In the genomic region with DNA sequence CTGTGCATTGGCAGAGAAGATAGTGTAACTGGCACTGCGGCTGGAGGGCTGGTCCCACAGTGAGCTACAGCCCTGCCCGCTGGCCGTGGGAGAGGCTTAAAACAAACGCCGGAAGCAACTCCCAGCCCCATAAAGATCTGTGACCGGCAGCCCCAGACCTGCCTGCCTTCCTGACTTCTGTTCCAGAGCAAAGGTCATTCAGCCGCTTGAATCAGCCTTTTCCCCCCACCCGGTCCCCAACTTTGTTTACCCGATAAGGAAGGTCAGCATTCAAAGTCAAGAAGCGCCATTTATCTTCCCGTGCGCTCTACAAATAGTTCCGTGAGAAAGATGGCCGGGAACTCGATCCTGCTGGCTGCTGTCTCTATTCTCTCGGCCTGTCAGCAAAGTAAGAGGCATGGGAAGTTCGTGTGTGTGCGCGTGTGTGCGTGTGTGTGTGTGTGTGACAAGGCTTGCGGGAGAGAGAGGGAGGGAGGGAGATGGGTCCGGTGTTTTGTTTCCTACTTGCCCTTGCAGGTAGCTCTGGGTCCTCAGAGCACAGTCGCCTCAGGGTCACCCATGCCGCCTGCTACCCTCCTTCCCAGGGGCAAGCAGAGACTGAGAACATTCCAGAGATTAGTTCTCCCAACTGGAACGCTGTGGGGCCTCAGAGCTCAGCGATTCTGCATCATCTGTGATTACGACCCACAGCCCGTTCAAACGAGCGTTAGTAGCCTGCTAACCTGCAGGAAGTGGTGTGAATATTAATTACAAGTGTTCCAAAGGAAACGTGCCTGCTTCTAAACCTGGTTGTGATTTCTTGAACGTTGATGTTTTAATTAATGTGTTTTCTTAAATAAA, we compare ENCODE assay signal across 1 cellular context.
A peak's percentile ranks its signal among the peaks of the same experiment; 100 is the strongest.
TF ChIP-seq lines count a peak whose summit lies in the region.

A gene (plus strand): TSS at position 130 of the 840 bp plus-strand sequence. CDS start 201 bp downstream, at position 331.

TF ChIP-seq in K562, 482 proteins besides CTCF, POLR2A, EP300 and RAD21 (continued from another document and continues in another):
- TF ChIP-seq, protein P1, sequence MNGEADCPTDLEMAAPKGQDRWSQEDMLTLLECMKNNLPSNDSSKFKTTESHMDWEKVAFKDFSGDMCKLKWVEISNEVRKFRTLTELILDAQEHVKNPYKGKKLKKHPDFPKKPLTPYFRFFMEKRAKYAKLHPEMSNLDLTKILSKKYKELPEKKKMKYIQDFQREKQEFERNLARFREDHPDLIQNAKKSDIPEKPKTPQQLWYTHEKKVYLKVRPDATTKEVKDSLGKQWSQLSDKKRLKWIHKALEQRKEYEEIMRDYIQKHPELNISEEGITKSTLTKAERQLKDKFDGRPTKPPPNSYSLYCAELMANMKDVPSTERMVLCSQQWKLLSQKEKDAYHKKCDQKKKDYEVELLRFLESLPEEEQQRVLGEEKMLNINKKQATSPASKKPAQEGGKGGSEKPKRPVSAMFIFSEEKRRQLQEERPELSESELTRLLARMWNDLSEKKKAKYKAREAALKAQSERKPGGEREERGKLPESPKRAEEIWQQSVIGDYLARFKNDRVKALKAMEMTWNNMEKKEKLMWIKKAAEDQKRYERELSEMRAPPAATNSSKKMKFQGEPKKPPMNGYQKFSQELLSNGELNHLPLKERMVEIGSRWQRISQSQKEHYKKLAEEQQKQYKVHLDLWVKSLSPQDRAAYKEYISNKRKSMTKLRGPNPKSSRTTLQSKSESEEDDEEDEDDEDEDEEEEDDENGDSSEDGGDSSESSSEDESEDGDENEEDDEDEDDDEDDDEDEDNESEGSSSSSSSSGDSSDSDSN (IDR thresholded peaks at IDR 0.05; ENCODE audit: borderline replicate concordance in 1 of 2, low read depth in 2 of 2, low read length in 2 of 2): peak in 1 of 2 experiments; percentile 79; a peak in 2 of 4 replicates
- TF ChIP-seq ARID2 (IDR thresholded peaks at IDR 0.05) (no peak), NFATC3 (IDR thresholded peaks at IDR 0.05) (no peak), PURB (CRISPR knock-in tag; IDR thresholded peaks at IDR 0.05; ENCODE audit: low read depth) (no peak), ZNF239 (CRISPR knock-in tag; IDR thresholded peaks at IDR 0.05) (no peak), CREM (IDR thresholded peaks at IDR 0.05; ENCODE audit: low read depth) (peak; percentile 42; the same call in 1 of the 2 replicates), GTF2E2 (tag; IDR thresholded peaks at IDR 0.05) (peak; percentile 55; the same call in 1 of the 2 replicates), CBFA2T2 (conservative IDR thresholded peaks at IDR 0.05) (peak; percentile 47; the same call in 1 of the 2 replicates), HLTF (IDR thresholded peaks at IDR 0.05) (0 out of 2 replicates have a peak, but pooled peaks have one; percentile 60), NELFE (IDR thresholded peaks at IDR 0.05; ENCODE audit: insufficient read depth, insufficient read length) (no peak), BRCA1 (IDR thresholded peaks at IDR 0.05) (no peak), BRCA1 (CRISPR knock-in tag; IDR thresholded peaks at IDR 0.05) (no peak), TBP (optimal IDR thresholded peaks at IDR 0.05; ENCODE audit: low read depth, low read length) (peak; percentile 71), MTA3 (IDR thresholded peaks at IDR 0.05; ENCODE audit: borderline replicate concordance) (0 out of 2 replicates have a peak, but pooled peaks have one; percentile 50), PHB (CRISPR knock-in tag; IDR thresholded peaks at IDR 0.05) (no peak), U2AF2 (optimal IDR thresholded peaks at IDR 0.05; ENCODE audit: low read depth, low read length) (no peak), STAT5B (CRISPR knock-in tag; IDR thresholded peaks at IDR 0.05) (no peak), ZBTB1 (CRISPR knock-in tag; IDR thresholded peaks at IDR 0.05; ENCODE audit: borderline replicate concordance, low read depth) (no peak), ARNT (IDR thresholded peaks at IDR 0.05) (peak; percentile 51 to 73; a peak in 2 of 4 replicates), HNRNPH1 (optimal IDR thresholded peaks at IDR 0.05; ENCODE audit: low read depth, low read length) (no peak), ETV1 (tag; conservative IDR thresholded peaks at IDR 0.05; ENCODE audit: low read depth) (peak; percentile 89), MEIS2 (IDR thresholded peaks at IDR 0.05; ENCODE audit: partially characterized antibody) (peak; percentile 80), RFX7 (CRISPR knock-in tag; IDR thresholded peaks at IDR 0.05) (no peak), PML (IDR thresholded peaks at IDR 0.05; ENCODE audit: low read length) (peak; percentile 15; the same call in 1 of the 2 replicates), MYNN (IDR thresholded peaks at IDR 0.05) (0 out of 2 replicates have a peak, but pooled peaks have one; percentile 66), MYNN (CRISPR knock-in tag; IDR thresholded peaks at IDR 0.05) (no peak), CXXC5 (CRISPR knock-in tag; IDR thresholded peaks at IDR 0.05) (peak; percentile 54), ZNF174 (CRISPR knock-in tag; IDR thresholded peaks at IDR 0.05) (no peak), KDM1A (IDR thresholded peaks at IDR 0.05) (peak; percentile 43 to 45; a peak in 2 of 4 replicates), NCOA6 (IDR thresholded peaks at IDR 0.05) (no peak), MAZ (CRISPR knock-in tag; conservative IDR thresholded peaks at IDR 0.05 in 1 of 2, IDR thresholded peaks at IDR 0.05 in 1 of 2) (0 out of 4 replicates have a peak, but pooled peaks of 1 of the 2 experiments have one; percentile 45), KLF6 (CRISPR knock-in tag; IDR thresholded peaks at IDR 0.05; ENCODE audit: borderline replicate concordance) (no peak), POU5F1 (IDR thresholded peaks at IDR 0.05; ENCODE audit: borderline replicate concordance, low read depth, low read length, partially characterized antibody) (no peak), KAT7 (CRISPR knock-in tag; IDR thresholded peaks at IDR 0.05; ENCODE audit: borderline replicate concordance) (no peak), ZBTB8A (IDR thresholded peaks at IDR 0.05; ENCODE audit: partially characterized antibody) (no peak), ZNF140 (CRISPR knock-in tag; IDR thresholded peaks at IDR 0.05) (no peak), IRF2 (CRISPR knock-in tag; IDR thresholded peaks at IDR 0.05) (no peak), CBX2 (IDR thresholded peaks at IDR 0.05; ENCODE audit: insufficient read depth, low read length, poor library complexity, severe bottlenecking) (no peak), RBM34 (IDR thresholded peaks at IDR 0.05; ENCODE audit: borderline replicate concordance, insufficient read depth, low read length) (no peak), NCOA2 (IDR thresholded peaks at IDR 0.05; ENCODE audit: partially characterized antibody in 2 of 2) (no peak), GATAD2A (IDR thresholded peaks at IDR 0.05) (0 out of 2 replicates have a peak, but pooled peaks have one; percentile 25), ZNF75A (CRISPR knock-in tag; IDR thresholded peaks at IDR 0.05) (no peak), LARP7 (IDR thresholded peaks at IDR 0.05) (no peak)
- TF ChIP-seq, protein P2, sequence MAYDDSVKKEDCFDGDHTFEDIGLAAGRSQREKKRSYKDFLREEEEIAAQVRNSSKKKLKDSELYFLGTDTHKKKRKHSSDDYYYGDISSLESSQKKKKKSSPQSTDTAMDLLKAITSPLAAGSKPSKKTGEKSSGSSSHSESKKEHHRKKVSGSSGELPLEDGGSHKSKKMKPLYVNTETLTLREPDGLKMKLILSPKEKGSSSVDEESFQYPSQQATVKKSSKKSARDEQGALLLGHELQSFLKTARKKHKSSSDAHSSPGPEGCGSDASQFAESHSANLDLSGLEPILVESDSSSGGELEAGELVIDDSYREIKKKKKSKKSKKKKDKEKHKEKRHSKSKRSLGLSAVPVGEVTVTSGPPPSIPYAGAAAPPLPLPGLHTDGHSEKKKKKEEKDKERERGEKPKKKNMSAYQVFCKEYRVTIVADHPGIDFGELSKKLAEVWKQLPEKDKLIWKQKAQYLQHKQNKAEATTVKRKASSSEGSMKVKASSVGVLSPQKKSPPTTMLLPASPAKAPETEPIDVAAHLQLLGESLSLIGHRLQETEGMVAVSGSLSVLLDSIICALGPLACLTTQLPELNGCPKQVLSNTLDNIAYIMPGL (CRISPR knock-in tag; IDR thresholded peaks at IDR 0.05): no peak
- TF ChIP-seq, protein P3, sequence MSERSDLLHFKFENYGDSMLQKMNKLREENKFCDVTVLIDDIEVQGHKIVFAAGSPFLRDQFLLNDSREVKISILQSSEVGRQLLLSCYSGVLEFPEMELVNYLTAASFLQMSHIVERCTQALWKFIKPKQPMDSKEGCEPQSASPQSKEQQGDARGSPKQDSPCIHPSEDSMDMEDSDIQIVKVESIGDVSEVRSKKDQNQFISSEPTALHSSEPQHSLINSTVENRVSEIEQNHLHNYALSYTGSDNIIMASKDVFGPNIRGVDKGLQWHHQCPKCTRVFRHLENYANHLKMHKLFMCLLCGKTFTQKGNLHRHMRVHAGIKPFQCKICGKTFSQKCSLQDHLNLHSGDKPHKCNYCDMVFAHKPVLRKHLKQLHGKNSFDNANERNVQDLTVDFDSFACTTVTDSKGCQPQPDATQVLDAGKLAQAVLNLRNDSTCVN (CRISPR knock-in tag; IDR thresholded peaks at IDR 0.05): no peak
- TF ChIP-seq, protein P4, sequence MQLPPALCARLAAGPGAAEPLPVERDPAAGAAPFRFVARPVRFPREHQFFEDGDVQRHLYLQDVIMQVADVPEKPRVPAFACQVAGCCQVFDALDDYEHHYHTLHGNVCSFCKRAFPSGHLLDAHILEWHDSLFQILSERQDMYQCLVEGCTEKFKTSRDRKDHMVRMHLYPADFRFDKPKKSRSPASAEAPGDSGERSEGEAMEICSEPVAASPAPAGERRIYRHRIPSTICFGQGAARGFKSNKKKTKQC (CRISPR knock-in tag; IDR thresholded peaks at IDR 0.05): peak; percentile 49; the same call in 1 of the 2 replicates
- TF ChIP-seq, protein P5, sequence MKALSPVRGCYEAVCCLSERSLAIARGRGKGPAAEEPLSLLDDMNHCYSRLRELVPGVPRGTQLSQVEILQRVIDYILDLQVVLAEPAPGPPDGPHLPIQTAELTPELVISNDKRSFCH (CRISPR knock-in tag; IDR thresholded peaks at IDR 0.05): no peak
- TF ChIP-seq, protein P5 (tag; IDR thresholded peaks at IDR 0.05): peak; percentile 86
- TF ChIP-seq, protein P6, sequence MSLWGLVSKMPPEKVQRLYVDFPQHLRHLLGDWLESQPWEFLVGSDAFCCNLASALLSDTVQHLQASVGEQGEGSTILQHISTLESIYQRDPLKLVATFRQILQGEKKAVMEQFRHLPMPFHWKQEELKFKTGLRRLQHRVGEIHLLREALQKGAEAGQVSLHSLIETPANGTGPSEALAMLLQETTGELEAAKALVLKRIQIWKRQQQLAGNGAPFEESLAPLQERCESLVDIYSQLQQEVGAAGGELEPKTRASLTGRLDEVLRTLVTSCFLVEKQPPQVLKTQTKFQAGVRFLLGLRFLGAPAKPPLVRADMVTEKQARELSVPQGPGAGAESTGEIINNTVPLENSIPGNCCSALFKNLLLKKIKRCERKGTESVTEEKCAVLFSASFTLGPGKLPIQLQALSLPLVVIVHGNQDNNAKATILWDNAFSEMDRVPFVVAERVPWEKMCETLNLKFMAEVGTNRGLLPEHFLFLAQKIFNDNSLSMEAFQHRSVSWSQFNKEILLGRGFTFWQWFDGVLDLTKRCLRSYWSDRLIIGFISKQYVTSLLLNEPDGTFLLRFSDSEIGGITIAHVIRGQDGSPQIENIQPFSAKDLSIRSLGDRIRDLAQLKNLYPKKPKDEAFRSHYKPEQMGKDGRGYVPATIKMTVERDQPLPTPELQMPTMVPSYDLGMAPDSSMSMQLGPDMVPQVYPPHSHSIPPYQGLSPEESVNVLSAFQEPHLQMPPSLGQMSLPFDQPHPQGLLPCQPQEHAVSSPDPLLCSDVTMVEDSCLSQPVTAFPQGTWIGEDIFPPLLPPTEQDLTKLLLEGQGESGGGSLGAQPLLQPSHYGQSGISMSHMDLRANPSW (CRISPR knock-in tag; IDR thresholded peaks at IDR 0.05): no peak
- TF ChIP-seq, protein P7, sequence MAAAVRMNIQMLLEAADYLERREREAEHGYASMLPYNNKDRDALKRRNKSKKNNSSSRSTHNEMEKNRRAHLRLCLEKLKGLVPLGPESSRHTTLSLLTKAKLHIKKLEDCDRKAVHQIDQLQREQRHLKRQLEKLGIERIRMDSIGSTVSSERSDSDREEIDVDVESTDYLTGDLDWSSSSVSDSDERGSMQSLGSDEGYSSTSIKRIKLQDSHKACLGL (CRISPR knock-in tag; IDR thresholded peaks at IDR 0.05; ENCODE audit: borderline replicate concordance, poor library complexity, severe bottlenecking): no peak
- TF ChIP-seq, protein P8, sequence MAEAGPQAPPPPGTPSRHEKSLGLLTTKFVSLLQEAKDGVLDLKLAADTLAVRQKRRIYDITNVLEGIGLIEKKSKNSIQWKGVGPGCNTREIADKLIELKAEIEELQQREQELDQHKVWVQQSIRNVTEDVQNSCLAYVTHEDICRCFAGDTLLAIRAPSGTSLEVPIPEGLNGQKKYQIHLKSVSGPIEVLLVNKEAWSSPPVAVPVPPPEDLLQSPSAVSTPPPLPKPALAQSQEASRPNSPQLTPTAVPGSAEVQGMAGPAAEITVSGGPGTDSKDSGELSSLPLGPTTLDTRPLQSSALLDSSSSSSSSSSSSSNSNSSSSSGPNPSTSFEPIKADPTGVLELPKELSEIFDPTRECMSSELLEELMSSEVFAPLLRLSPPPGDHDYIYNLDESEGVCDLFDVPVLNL (CRISPR knock-in tag; IDR thresholded peaks at IDR 0.05; ENCODE audit: low read depth): no peak
- TF ChIP-seq, protein P9, sequence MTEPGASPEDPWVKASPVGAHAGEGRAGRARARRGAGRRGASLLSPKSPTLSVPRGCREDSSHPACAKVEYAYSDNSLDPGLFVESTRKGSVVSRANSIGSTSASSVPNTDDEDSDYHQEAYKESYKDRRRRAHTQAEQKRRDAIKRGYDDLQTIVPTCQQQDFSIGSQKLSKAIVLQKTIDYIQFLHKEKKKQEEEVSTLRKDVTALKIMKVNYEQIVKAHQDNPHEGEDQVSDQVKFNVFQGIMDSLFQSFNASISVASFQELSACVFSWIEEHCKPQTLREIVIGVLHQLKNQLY (CRISPR knock-in tag; conservative IDR thresholded peaks at IDR 0.05): no peak
